In the genomic region with DNA sequence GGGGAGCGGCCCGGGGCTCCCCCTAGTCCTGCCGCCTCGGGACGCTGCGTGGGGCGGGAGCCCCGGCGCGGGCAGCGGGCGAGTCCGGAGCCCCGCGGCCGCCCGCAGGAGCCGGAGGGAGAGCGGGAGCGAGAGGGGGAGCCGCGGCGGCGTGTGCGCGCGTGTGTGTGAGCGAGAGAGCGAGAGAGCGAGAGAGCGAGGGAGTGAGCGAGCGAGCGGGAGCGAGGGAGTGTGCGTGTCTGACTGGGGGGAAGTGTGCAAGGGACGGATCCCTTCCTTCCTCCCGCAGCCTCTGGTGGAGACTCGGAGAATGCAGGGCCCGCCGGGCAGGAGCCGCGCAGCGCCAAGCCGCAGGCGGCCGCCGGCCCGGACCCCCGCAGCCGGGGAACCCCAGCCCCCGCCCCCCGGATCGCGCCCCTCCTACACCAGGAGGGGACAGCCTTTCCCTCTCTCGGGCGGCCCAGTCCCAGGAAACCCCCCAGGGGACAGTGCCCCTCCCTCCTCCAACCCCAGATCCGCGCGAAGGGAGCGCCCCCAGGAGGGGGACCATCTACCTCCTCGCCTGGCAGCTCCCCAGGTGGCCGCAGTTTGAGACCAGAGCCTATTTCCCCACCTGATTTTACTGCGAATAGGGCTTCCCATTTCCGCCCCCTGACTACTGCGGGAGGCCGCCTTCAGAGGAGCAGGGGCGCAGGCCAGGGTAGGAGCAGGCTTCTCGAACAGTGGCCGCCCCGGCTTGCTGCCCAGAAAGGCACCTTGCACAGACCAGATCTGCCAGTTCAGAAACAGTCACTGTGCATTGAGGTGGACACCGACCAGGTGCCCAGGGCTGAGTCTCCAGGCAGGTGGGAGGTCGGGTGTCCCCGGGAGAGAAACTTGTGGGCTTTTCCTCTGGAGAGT, we compare ENCODE assay signal across 8 cellular contexts. TPM values are rescaled to one million over a fixed set of nuclear protein-coding genes. Genes with fewer than 3 reads are reported as not detected.
DNase-seq lines count a peak whose midpoint lies in the region; ATAC-seq and TF ChIP-seq lines count a peak whose summit lies in the region.

A gene with protein sequence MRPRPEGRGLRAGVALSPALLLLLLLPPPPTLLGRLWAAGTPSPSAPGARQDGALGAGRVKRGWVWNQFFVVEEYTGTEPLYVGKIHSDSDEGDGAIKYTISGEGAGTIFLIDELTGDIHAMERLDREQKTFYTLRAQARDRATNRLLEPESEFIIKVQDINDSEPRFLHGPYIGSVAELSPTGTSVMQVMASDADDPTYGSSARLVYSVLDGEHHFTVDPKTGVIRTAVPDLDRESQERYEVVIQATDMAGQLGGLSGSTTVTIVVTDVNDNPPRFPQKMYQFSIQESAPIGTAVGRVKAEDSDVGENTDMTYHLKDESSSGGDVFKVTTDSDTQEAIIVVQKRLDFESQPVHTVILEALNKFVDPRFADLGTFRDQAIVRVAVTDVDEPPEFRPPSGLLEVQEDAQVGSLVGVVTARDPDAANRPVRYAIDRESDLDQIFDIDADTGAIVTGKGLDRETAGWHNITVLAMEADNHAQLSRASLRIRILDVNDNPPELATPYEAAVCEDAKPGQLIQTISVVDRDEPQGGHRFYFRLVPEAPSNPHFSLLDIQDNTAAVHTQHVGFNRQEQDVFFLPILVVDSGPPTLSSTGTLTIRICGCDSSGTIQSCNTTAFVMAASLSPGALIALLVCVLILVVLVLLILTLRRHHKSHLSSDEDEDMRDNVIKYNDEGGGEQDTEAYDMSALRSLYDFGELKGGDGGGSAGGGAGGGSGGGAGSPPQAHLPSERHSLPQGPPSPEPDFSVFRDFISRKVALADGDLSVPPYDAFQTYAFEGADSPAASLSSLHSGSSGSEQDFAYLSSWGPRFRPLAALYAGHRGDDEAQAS (minus strand): TSS at position 241 of the 900 bp plus-strand sequence. CDS start 57,204 bp downstream, outside the sequence.

- no peaks in the 10 kb centered on the region for H4K20me1 ChIP-seq in neural cell (ENCODE audit: insufficient read depth)

- peak; percentile 24 for TF ChIP-seq EP300 in neural cell (conservative IDR thresholded peaks at IDR 0.05; ENCODE audit: poor library complexity, severe bottlenecking)

- H3F3A ChIP-seq in neural cell (ENCODE audit: insufficient read depth, low read length, poor library complexity, severe bottlenecking), result no peaks in the 10 kb centered on the region

- H3K79me2 ChIP-seq in neural cell (replicated peaks; ENCODE audit: insufficient read depth, low read length), result no peaks in the 10 kb centered on the region

- no peaks in the 10 kb centered on the region for H3K9me2 ChIP-seq in neural cell (ENCODE audit: insufficient read depth, low read length)

- H3K27me3 Mint-ChIP-seq in activated T-cell treated with anti-CD3 and anti-CD28 coated beads, Interleukin-2, amount 50 U/mL, for 72 hours (ENCODE audit: low read depth), result peaks cover 52% of the 10 kb centered on the region

- WGBS in aorta, 2 donors, result 1% methylated on average over 52 to 74 of the region's 74 CpGs

- no peak within 1 kb of the TSS for H3K27ac ChIP-seq in neural cell (ENCODE audit: low read length)
- no peak within 1 kb of the TSS for H3K27ac ChIP-seq in aorta (ENCODE audit: low read depth in 1 of 2, low read length in 2 of 2)

- H2AFZ ChIP-seq in neural cell (ENCODE audit: low read depth, low read length), result no peak within 1 kb of the TSS

- peak within 1 kb of the TSS; percentile 52 to 66 for H3K4me3 Mint-ChIP-seq in activated T-cell treated with anti-CD3 and anti-CD28 coated beads, Interleukin-2, amount 50 U/mL, for 72 hours

- TF ChIP-seq CTCF in AG09319 (IDR thresholded peaks at IDR 0.05; ENCODE audit: low read depth, low read length), result peak; percentile 8
- no peak for TF ChIP-seq CTCF in fibroblast of mammary gland (conservative IDR thresholded peaks at IDR 0.05; ENCODE audit: control insufficient read depth, insufficient read depth, low read depth, low read length)
- peak; percentile 66 for TF ChIP-seq CTCF in neural cell (IDR thresholded peaks at IDR 0.05; ENCODE audit: poor library complexity, severe bottlenecking)

- peak within 1 kb of the TSS; percentile 30 for H3K4me2 ChIP-seq in neural cell (ENCODE audit: low read length)

- H3K27me3 ChIP-seq in neural cell (ENCODE audit: insufficient read depth, low read depth, low read length) (peaks cover 88% of the 10 kb centered on the region), aorta (ENCODE audit: control insufficient read depth in 1 of 2, insufficient read depth in 2 of 2, low read length in 1 of 2) (no peaks in the 10 kb centered on the region)

- peak within 1 kb of the TSS; percentile 55 for H3K9ac ChIP-seq in neural cell (ENCODE audit: low read length)

- H3K9me3 Mint-ChIP-seq in activated T-cell treated with anti-CD3 and anti-CD28 coated beads, Interleukin-2, amount 50 U/mL, for 72 hours, result no peaks in the 10 kb centered on the region

- no peaks in the 10 kb centered on the region for H3K36me3 ChIP-seq in neural cell (ENCODE audit: insufficient read depth, low read length)
- H3K36me3 ChIP-seq in aorta (ENCODE audit: control insufficient read depth in 1 of 2, insufficient read depth in 2 of 2, low read length in 1 of 2), result no peaks in the 10 kb centered on the region

- ATAC-seq in activated T-cell treated with anti-CD3 and anti-CD28 coated beads, Interleukin-2, amount 50 U/mL, for 72 hours (replicated peaks in 1 of 2), result peak; percentile 54 to 63
- ATAC-seq in aorta (ENCODE audit: low FRiP score) (peak; percentile 5), HG03097 (IDR thresholded peaks at IDR 0.05; ENCODE audit: low FRiP score, unreplicated experiment) (no peak)

- H3K9me3 ChIP-seq in neural cell (ENCODE audit: low read length) (no peaks in the 10 kb centered on the region), aorta (ENCODE audit: control insufficient read depth, low read length) (no peaks in the 10 kb centered on the region)

- no peak for DNase-seq in AG09319 (ENCODE audit: extremely low read depth, low read depth)
- DNase-seq in H4 (ENCODE audit: low spot score), result peak; percentile 57
- peak; percentile 1 for DNase-seq in NCI-H748 treated with DMSO at 0.1 percent for 48 hours (lab: John Stamatoyannopoulos, UW)
- peak; percentile 48 to 54 for DNase-seq in activated T-cell treated with anti-CD3 and anti-CD28 coated beads, Interleukin-2, amount 50 U/mL, for 72 hours
- DNase-seq in fibroblast of mammary gland (ENCODE audit: low read depth), result peak; percentile 26
- peak in 1 of 2 donors; percentile 64 for DNase-seq in aorta

- H3K4me1 ChIP-seq in aorta (ENCODE audit: control insufficient read depth in 1 of 2, insufficient read depth in 2 of 2, low read length in 2 of 2), result no peaks in the 10 kb centered on the region

- H3K4me3 ChIP-seq in fibroblast of mammary gland (ENCODE audit: control insufficient read depth, low read depth, low read length) (no peak within 1 kb of the TSS), neural cell (ENCODE audit: low read length) (peak within 1 kb of the TSS; percentile 74), aorta (ENCODE audit: low read length in 2 of 2) (peak within 1 kb of the TSS; percentile 27 to 55)

- intact Hi-C loops in aorta (cut with DNase I), result no loop called here

- peak; percentile 62 for TF ChIP-seq RAD21 in neural cell (conservative IDR thresholded peaks at IDR 0.05)

- H3K4me1 Mint-ChIP-seq in activated T-cell treated with anti-CD3 and anti-CD28 coated beads, Interleukin-2, amount 50 U/mL, for 72 hours (ENCODE audit: low read depth), result peaks cover 7% of the 10 kb centered on the region

- no peaks in the 10 kb centered on the region for H3K36me3 Mint-ChIP-seq in activated T-cell treated with anti-CD3 and anti-CD28 coated beads, Interleukin-2, amount 50 U/mL, for 72 hours (ENCODE audit: insufficient read depth in 2 of 2)

- H3K27ac Mint-ChIP-seq in activated T-cell treated with anti-CD3 and anti-CD28 coated beads, Interleukin-2, amount 50 U/mL, for 72 hours, result no peak within 1 kb of the TSS

TF ChIP-seq in neural cell, 6 proteins besides CTCF, POLR2A, EP300 and RAD21:
- TF ChIP-seq TAF1 (IDR thresholded peaks at IDR 0.05; ENCODE audit: low read depth), result no peak
- peak; percentile 60 for TF ChIP-seq MXI1 (conservative IDR thresholded peaks at IDR 0.05; ENCODE audit: poor library complexity, severe bottlenecking)
- peak; percentile 68 for TF ChIP-seq SMC3 (conservative IDR thresholded peaks at IDR 0.05; ENCODE audit: poor library complexity)
- TF ChIP-seq REST (IDR thresholded peaks at IDR 0.05; ENCODE audit: borderline replicate concordance), result no peak
- peak; percentile 55 for TF ChIP-seq POLR2AphosphoS5 (IDR thresholded peaks at IDR 0.05)
- no peak for TF ChIP-seq EZH2 (IDR thresholded peaks at IDR 0.05; ENCODE audit: borderline replicate concordance, insufficient read depth, low read length, poor library complexity, severe bottlenecking)

RNA-seq across cellular contexts. Expression of the gene that starts here (rescaled TPM):
- not detected in 2 replicates for total RNA-seq in H4 (2014; rRNA removed; shearing (Covaris generic))
- total RNA-seq in activated T-cell treated with anti-CD3 and anti-CD28 coated beads, Interleukin-2, amount 50 U/mL, for 72 hours, result not detected
- 2.1 and 2.5 TPM in 2 replicates for polyA plus RNA-seq in neural cell
- polyA minus RNA-seq in neural cell, result 4.3 and 4.9 TPM in 2 replicates
- not detected for total RNA-seq in aorta
- polyA plus RNA-seq in aorta, result not detected

Comparison
In these comparisons a context has a peak if more than half of its experiments do, and no peak if none do; other contexts are left out.
1. Peak in DNase-seq in H4; RNA of the gene not detected or under 1 TPM.
2. Peak in DNase-seq and ATAC-seq in activated T-cell treated with anti-CD3 and anti-CD28 coated beads, Interleukin-2, amount 50 U/mL, for 72 hours; RNA of the gene not detected or under 1 TPM.
3. Peak in ATAC-seq and H3K4me3 ChIP-seq in aorta; RNA of the gene not detected or under 1 TPM.